Comparison of ENCODE assay signal across 16 cellular contexts in the genomic region with DNA sequence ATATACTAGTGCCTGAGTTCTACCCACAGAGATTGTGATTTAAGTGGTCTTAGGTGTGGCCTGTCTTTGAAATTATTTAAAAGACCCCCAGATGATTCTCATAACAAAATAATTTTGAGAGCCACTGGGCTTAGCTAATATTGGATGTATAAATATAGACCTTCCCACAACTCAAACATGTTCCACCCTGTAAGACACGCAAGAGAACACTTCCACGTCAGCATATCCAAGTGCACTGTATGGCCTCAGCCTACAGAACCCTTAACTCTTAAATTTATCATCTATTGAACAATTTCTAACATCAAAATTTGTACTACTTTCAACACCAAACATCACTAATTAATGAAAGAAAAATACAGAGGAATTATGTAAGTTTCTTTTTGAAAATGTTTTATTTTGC. TPM values are rescaled to one million over a fixed set of nuclear protein-coding genes. Genes with fewer than 3 reads are reported as not detected.
DNase-seq lines count a peak whose midpoint lies in the region; ATAC-seq and TF ChIP-seq lines count a peak whose summit lies in the region.
"Had no signal": no experiment of that assay in that cellular context is flagged by ENCODE, and none has a peak within 500 bp of the region (broad histone marks: within the 10 kb centered on the region; RNA-seq: fewer than 3 reads in every experiment).

No MANE protein-coding gene starts in this region.

- H3K4me2 ChIP-seq in BLaER1 = peak overlapping the region; percentile 50
- H3K4me2 ChIP-seq: A549, KMS-11 had no signal

- TF ChIP-seq POLR2A in Peyer's patch (IDR thresholded peaks at IDR 0.05) = no peak

- no peaks in the 10 kb centered on the region for H3K27me3 Mint-ChIP-seq in stimulated activated memory B cell treated with anti-CD40 and anti-IgM and Interleukin-4, amounts not matched to agents 10 μg/mL and 1 μg/mL and 100 μg/mL, for 72 hours

- H3K9me3 ChIP-seq in BLaER1 = no peaks in the 10 kb centered on the region
- H3K9me3 ChIP-seq in Peyer's patch = no peaks in the 10 kb centered on the region
- H3K9me3 ChIP-seq in mucosa of stomach (ENCODE audit: control insufficient read depth, low read length) = no peaks in the 10 kb centered on the region
- H3K9me3 ChIP-seq: A549 had no signal

- peaks cover 7% of the 10 kb centered on the region for H3K36me3 Mint-ChIP-seq in stimulated activated memory B cell treated with anti-CD40 and anti-IgM and Interleukin-4, amounts not matched to agents 10 μg/mL and 1 μg/mL and 100 μg/mL, for 72 hours

- H3K27ac Mint-ChIP-seq in stimulated activated memory B cell treated with anti-CD40 and anti-IgM and Interleukin-4, amounts not matched to agents 10 μg/mL and 1 μg/mL and 100 μg/mL, for 72 hours = no peak overlapping the region
- H3K27ac Mint-ChIP-seq: CD8-positive, alpha-beta T cell had no signal

- ATAC-seq in stimulated activated memory B cell treated with anti-CD40 and anti-IgM and Interleukin-4, amounts not matched to agents 10 μg/mL and 1 μg/mL and 100 μg/mL, for 72 hours = peak; percentile 49
- ATAC-seq in HG02623 (IDR thresholded peaks at IDR 0.05; ENCODE audit: unreplicated experiment) (no peak), GM18870 (IDR thresholded peaks at IDR 0.05; ENCODE audit: unreplicated experiment) (no peak)

- no peaks in the 10 kb centered on the region for H3K9me3 Mint-ChIP-seq in stimulated activated memory B cell treated with anti-CD40 and anti-IgM and Interleukin-4, amounts not matched to agents 10 μg/mL and 1 μg/mL and 100 μg/mL, for 72 hours
- H3K9me3 Mint-ChIP-seq: CD8-positive, alpha-beta T cell had no signal

- H3K36me3 ChIP-seq in BLaER1 = peaks cover 17% of the 10 kb centered on the region
- peaks cover 0 to 17% (median 0%) of the 10 kb centered on the region in 3 donors for H3K36me3 ChIP-seq in Peyer's patch
- no peaks in the 10 kb centered on the region for H3K36me3 ChIP-seq in mucosa of stomach (ENCODE audit: control insufficient read depth, insufficient read depth, low read length)

- DNase-seq in Peyer's patch = no peak
- DNase-seq in stimulated activated CD8-positive, alpha-beta memory T cell treated with anti-CD3 and anti-CD28 coated beads, Interleukin-4, amount 100 ng/mL, for 48 hours = no peak
- DNase-seq: CD8-positive, alpha-beta T cell; IMR-90; NCI-H1417 treated with DMSO at 0.1 percent for 48 hours; NCI-H187 treated with DMSO at 0.1 percent for 48 hours had no signal

- peak overlapping the region; percentile 60 for H3K27ac ChIP-seq in BLaER1
- H3K27ac ChIP-seq in Peyer's patch = peak overlapping the region in 3 of 4 donors; percentile 27 to 59 (median 57)
- H3K27ac ChIP-seq: A549, KMS-11 had no signal

- no peak overlapping the region for H3K4me3 ChIP-seq in BLaER1
- H3K4me3 ChIP-seq in Peyer's patch = no peak overlapping the region
- H3K4me3 ChIP-seq in mucosa of stomach (ENCODE audit: low read length) = peak overlapping the region; percentile 85
- H3K4me3 ChIP-seq: A549 had no signal

- TF ChIP-seq CTCF in Peyer's patch (IDR thresholded peaks at IDR 0.05) = no peak

- H3K4me1 Mint-ChIP-seq in stimulated activated memory B cell treated with anti-CD40 and anti-IgM and Interleukin-4, amounts not matched to agents 10 μg/mL and 1 μg/mL and 100 μg/mL, for 72 hours = peaks cover 31% of the 10 kb centered on the region

- H3K9ac ChIP-seq in BLaER1 = no peak overlapping the region
- peak overlapping the region; percentile 89 for H3K9ac ChIP-seq in mucosa of stomach (ENCODE audit: low read length)
- H3K9ac ChIP-seq: KMS-11 had no signal

- H4K20me1 ChIP-seq in BLaER1 = no peaks in the 10 kb centered on the region

- H3K4me1 ChIP-seq in BLaER1 (peaks cover 14% of the 10 kb centered on the region), Peyer's patch (peaks cover 0 to 6% (median 0%) of the 10 kb centered on the region in 4 donors), mucosa of stomach (ENCODE audit: control insufficient read depth, insufficient read depth, low read length) (peaks cover 13% of the 10 kb centered on the region)

- no peaks in the 10 kb centered on the region for H3K27me3 ChIP-seq in BLaER1
- H3K27me3 ChIP-seq in Peyer's patch = no peaks in the 10 kb centered on the region
- H3K27me3 ChIP-seq in mucosa of stomach (ENCODE audit: control insufficient read depth, insufficient read depth, low read length) = no peaks in the 10 kb centered on the region

- H3K4me3 Mint-ChIP-seq in stimulated activated memory B cell treated with anti-CD40 and anti-IgM and Interleukin-4, amounts not matched to agents 10 μg/mL and 1 μg/mL and 100 μg/mL, for 72 hours = no peak overlapping the region
- H3K4me3 Mint-ChIP-seq: CD8-positive, alpha-beta T cell had no signal

RNA-seq across cellular contexts. Expression of a gene that starts 2.5 kb away (rescaled TPM):
- total RNA-seq in Peyer's patch = 10 to 100 TPM; 14.9 to 40.4 (median 19.6) TPM
- total RNA-seq: CD8-positive, alpha-beta T cell; Daoy; H1; IMR-90; MCF 10A had no signal

RNA-seq across cellular contexts. Expression of a gene that starts 27.1 kb away (rescaled TPM):
- total RNA-seq in Peyer's patch = 10 to 100 TPM; 37.7 to 57.4 (median 43.9) TPM

RNA-seq across cellular contexts. Expression of a gene that starts 27.2 kb away (rescaled TPM):
- total RNA-seq in Peyer's patch = 10 to 100 TPM; 22.1 to 73.4 (median 25.2) TPM
